Comparison of ENCODE assay signal across 1 cellular context in the genomic region with DNA sequence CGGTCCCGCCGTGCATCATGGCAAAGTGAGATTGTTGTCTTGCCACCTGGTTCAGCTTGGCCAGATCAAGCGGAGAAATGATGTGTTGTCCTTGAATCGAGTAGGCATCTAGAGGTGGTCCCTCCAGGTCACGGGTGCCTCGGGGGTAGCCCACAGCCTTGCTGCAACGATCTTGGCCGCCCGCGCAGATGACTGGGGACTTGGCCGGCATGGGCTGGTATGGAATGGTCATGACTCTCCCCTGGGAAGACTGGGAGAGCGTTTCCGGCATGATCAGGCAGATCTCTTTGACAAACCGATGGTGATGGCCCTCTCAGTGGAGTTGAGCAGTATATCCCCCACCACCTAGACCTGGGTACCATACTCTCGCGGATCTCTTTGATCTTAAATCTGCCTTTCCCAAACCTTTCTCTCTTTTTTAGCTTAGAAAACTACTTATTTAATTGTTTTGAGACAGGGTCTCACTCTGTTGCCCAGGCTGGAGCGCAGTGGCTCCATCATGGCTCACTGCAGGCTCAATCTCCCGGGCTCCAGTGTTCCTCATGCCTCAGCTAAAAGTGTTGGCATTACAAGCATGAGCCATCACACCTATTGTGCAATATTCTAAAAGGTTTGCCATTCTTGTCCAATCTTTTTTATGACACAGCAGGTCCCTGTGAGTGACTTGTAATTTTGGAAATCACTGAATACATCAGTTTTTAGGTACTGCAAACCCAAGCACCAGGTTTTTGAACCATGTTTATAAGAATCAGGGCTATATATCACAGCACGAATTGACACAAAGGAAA.
TF ChIP-seq lines count a peak whose summit lies in the region.

No MANE protein-coding gene starts in this region.

TF ChIP-seq in HepG2, 621 proteins besides CTCF, POLR2A, EP300 and RAD21:
- TF ChIP-seq, protein P1, sequence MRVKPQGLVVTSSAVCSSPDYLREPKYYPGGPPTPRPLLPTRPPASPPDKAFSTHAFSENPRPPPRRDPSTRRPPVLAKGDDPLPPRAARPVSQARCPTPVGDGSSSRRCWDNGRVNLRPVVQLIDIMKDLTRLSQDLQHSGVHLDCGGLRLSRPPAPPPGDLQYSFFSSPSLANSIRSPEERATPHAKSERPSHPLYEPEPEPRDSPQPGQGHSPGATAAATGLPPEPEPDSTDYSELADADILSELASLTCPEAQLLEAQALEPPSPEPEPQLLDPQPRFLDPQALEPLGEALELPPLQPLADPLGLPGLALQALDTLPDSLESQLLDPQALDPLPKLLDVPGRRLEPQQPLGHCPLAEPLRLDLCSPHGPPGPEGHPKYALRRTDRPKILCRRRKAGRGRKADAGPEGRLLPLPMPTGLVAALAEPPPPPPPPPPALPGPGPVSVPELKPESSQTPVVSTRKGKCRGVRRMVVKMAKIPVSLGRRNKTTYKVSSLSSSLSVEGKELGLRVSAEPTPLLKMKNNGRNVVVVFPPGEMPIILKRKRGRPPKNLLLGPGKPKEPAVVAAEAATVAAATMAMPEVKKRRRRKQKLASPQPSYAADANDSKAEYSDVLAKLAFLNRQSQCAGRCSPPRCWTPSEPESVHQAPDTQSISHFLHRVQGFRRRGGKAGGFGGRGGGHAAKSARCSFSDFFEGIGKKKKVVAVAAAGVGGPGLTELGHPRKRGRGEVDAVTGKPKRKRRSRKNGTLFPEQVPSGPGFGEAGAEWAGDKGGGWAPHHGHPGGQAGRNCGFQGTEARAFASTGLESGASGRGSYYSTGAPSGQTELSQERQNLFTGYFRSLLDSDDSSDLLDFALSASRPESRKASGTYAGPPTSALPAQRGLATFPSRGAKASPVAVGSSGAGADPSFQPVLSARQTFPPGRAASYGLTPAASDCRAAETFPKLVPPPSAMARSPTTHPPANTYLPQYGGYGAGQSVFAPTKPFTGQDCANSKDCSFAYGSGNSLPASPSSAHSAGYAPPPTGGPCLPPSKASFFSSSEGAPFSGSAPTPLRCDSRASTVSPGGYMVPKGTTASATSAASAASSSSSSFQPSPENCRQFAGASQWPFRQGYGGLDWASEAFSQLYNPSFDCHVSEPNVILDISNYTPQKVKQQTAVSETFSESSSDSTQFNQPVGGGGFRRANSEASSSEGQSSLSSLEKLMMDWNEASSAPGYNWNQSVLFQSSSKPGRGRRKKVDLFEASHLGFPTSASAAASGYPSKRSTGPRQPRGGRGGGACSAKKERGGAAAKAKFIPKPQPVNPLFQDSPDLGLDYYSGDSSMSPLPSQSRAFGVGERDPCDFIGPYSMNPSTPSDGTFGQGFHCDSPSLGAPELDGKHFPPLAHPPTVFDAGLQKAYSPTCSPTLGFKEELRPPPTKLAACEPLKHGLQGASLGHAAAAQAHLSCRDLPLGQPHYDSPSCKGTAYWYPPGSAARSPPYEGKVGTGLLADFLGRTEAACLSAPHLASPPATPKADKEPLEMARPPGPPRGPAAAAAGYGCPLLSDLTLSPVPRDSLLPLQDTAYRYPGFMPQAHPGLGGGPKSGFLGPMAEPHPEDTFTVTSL (CRISPR knock-in tag; IDR thresholded peaks at IDR 0.05; ENCODE audit: borderline replicate concordance): no peak
- TF ChIP-seq NONO (IDR thresholded peaks at IDR 0.05) (no peak), NONO (CRISPR knock-in tag; conservative IDR thresholded peaks at IDR 0.05) (0 out of 2 replicates have a peak, but pooled peaks have one; percentile 18), SP140L (CRISPR knock-in tag; IDR thresholded peaks at IDR 0.05; ENCODE audit: borderline replicate concordance) (no peak), POLR2G (IDR thresholded peaks at IDR 0.05; ENCODE audit: low read depth, low read length) (0 out of 2 replicates have a peak, but pooled peaks have one; percentile 49), CEBPG (CRISPR knock-in tag; IDR thresholded peaks at IDR 0.05) (peak; percentile 73), CEBPB (IDR thresholded peaks at IDR 0.05; ENCODE audit: borderline replicate concordance, low read depth, low read length) (peak; percentile 92), AGO2 (optimal IDR thresholded peaks at IDR 0.05; ENCODE audit: low read depth, low read length) (peak; percentile 51), HMG20B (CRISPR knock-in tag; conservative IDR thresholded peaks at IDR 0.05) (no peak), POLR2AphosphoS5 (IDR thresholded peaks at IDR 0.05; ENCODE audit: low read depth, low read length) (peak; percentile 39), ZC3H4 (CRISPR knock-in tag; IDR thresholded peaks at IDR 0.05; ENCODE audit: borderline replicate concordance) (peak; percentile 44; the same call in 1 of the 2 replicates)
